In genomic region chr19:34136127-34136526, GRCh38 we compare ENCODE assay signal across 31 cellular contexts. TPM values are rescaled to one million over a fixed set of nuclear protein-coding genes. Genes with fewer than 3 reads are reported as not detected.
DNase-seq lines count a peak whose midpoint lies in the region; ATAC-seq, FAIRE-seq and TF ChIP-seq lines count a peak whose summit lies in the region.
"Had no signal": no experiment of that assay in that cellular context is flagged by ENCODE, and none has a peak within 500 bp of the region (broad histone marks: within the 10 kb centered on the region; RNA-seq: fewer than 3 reads in every experiment).

No MANE protein-coding gene starts in this region.

- intact Hi-C loops in activated CD4-positive, alpha-beta memory T cell treated with anti-CD3 and anti-CD28 coated beads for 36 hours (cut with micrococcal nuclease) = no loop called here

- no peaks in the 10 kb centered on the region for H3K9me3 Mint-ChIP-seq in CD4-positive, CD25-positive, alpha-beta regulatory T cell
- H3K9me3 Mint-ChIP-seq in activated naive CD8-positive, alpha-beta T cell (ENCODE audit: low read depth) = no peaks in the 10 kb centered on the region
- H3K9me3 Mint-ChIP-seq in naive B cell = no peaks in the 10 kb centered on the region
- no peaks in the 10 kb centered on the region for H3K9me3 Mint-ChIP-seq in activated CD4-positive, alpha-beta memory T cell treated with anti-CD3 and anti-CD28 coated beads for 36 hours
- H3K9me3 Mint-ChIP-seq: activated CD4-positive, alpha-beta memory T cell treated with anti-CD3 and anti-CD28 coated beads, Interleukin-2, amount 10 ng/mL, durations not matched to agents 7 days and 5 days; neural progenitor cell; T-helper 1 cell treated with Interleukin-12 subunit alpha and Interleukin-12 subunit beta and Interleukin-4 antibody, amounts not matched to agents 30 μg/mL and 1 μg/mL, for 36 hours had no signal

- 92% methylated on average over 3 of the region's 3 CpGs for WGBS in A549 (ENCODE audit: missing lambda C conversion rate)

- H3K9me3 ChIP-seq in A549 = no peaks in the 10 kb centered on the region
- H3K9me3 ChIP-seq in CD4-positive, CD25-positive, alpha-beta regulatory T cell (ENCODE audit: control insufficient read depth in 2 of 2, low read length in 2 of 2) = no peaks in the 10 kb centered on the region
- H3K9me3 ChIP-seq: right lobe of liver, SK-N-SH, spleen, stomach, thyroid gland had no signal

- peaks cover 0 to 13% (median 4%) of the 10 kb centered on the region in 4 donors for H3K4me1 Mint-ChIP-seq in CD4-positive, CD25-positive, alpha-beta regulatory T cell
- peaks cover 3% of the 10 kb centered on the region for H3K4me1 Mint-ChIP-seq in activated naive CD8-positive, alpha-beta T cell (ENCODE audit: low read depth)
- H3K4me1 Mint-ChIP-seq in naive B cell = peaks cover 0 to 8% (median 6%) of the 10 kb centered on the region in 3 donors
- H3K4me1 Mint-ChIP-seq in activated CD4-positive, alpha-beta memory T cell treated with anti-CD3 and anti-CD28 coated beads for 36 hours (ENCODE audit: low read depth) = peaks cover 10% of the 10 kb centered on the region

- TF ChIP-seq EP300 in A549 (IDR thresholded peaks at IDR 0.05) = no peak

- H3K27ac Mint-ChIP-seq in CD4-positive, CD25-positive, alpha-beta regulatory T cell = peak overlapping the region in 2 of 3 donors; percentile 5
- H3K27ac Mint-ChIP-seq in activated naive CD8-positive, alpha-beta T cell = peak overlapping the region; percentile 11
- peak overlapping the region in 2 of 6 donors; percentile 8 to 21 for H3K27ac Mint-ChIP-seq in naive B cell
- no peak overlapping the region for H3K27ac Mint-ChIP-seq in activated CD4-positive, alpha-beta memory T cell treated with anti-CD3 and anti-CD28 coated beads for 36 hours
- H3K27ac Mint-ChIP-seq: activated CD4-positive, alpha-beta memory T cell treated with anti-CD3 and anti-CD28 coated beads, Interleukin-2, amount 10 ng/mL, durations not matched to agents 7 days and 5 days; neural progenitor cell; progenitor cell of endocrine pancreas; T-helper 1 cell treated with Interleukin-12 subunit alpha and Interleukin-12 subunit beta and Interleukin-4 antibody, amounts not matched to agents 30 μg/mL and 1 μg/mL, for 36 hours had no signal

- H3K36me3 Mint-ChIP-seq in CD4-positive, CD25-positive, alpha-beta regulatory T cell = no peaks in the 10 kb centered on the region
- H3K36me3 Mint-ChIP-seq in activated naive CD8-positive, alpha-beta T cell = no peaks in the 10 kb centered on the region
- no peaks in the 10 kb centered on the region for H3K36me3 Mint-ChIP-seq in naive B cell
- no peaks in the 10 kb centered on the region for H3K36me3 Mint-ChIP-seq in activated CD4-positive, alpha-beta memory T cell treated with anti-CD3 and anti-CD28 coated beads for 36 hours
- H3K36me3 Mint-ChIP-seq: neural progenitor cell had no signal

- CTCF ChIA-PET in A549 (lab: Yijun Ruan, JAX) = interaction anchor here (0.6 to 4.9 kb wide), 8 partner anchors 9 to 577 kb away, joined by 3 to 73 read pairs (median 6); no protein-coding TSS in a partner anchor
- CTCF ChIA-PET in activated CD4-positive, alpha-beta memory T cell treated with anti-CD3 and anti-CD28 coated beads for 36 hours (lab: Charles Lee) = interaction anchor here (0.7 to 1.7 kb wide), 3 partner anchors 40 to 358 kb away, joined by 3 to 6 read pairs (median 3); no protein-coding TSS in a partner anchor

- H3K27me3 Mint-ChIP-seq in CD4-positive, CD25-positive, alpha-beta regulatory T cell = no peaks in the 10 kb centered on the region
- H3K27me3 Mint-ChIP-seq in activated naive CD8-positive, alpha-beta T cell = no peaks in the 10 kb centered on the region
- H3K27me3 Mint-ChIP-seq in naive B cell = peaks cover 0 to 4% (median 4%) of the 10 kb centered on the region in 3 donors
- no peaks in the 10 kb centered on the region for H3K27me3 Mint-ChIP-seq in activated CD4-positive, alpha-beta memory T cell treated with anti-CD3 and anti-CD28 coated beads for 36 hours
- H3K27me3 Mint-ChIP-seq: activated CD4-positive, alpha-beta memory T cell treated with anti-CD3 and anti-CD28 coated beads, Interleukin-2, amount 10 ng/mL, durations not matched to agents 7 days and 5 days; progenitor cell of endocrine pancreas had no signal

- peaks cover 10% of the 10 kb centered on the region; the same call in 2 of the 3 replicates for H3K4me1 ChIP-seq in A549
- peaks cover 7% of the 10 kb centered on the region for H3K4me1 ChIP-seq in CD4-positive, CD25-positive, alpha-beta regulatory T cell (ENCODE audit: control insufficient read depth, insufficient read depth, low read length, poor library complexity, severe bottlenecking)
- H3K4me1 ChIP-seq: thyroid gland had no signal

- no peak overlapping the region for H3K27ac ChIP-seq in A549
- no peak overlapping the region for H3K27ac ChIP-seq in CD4-positive, CD25-positive, alpha-beta regulatory T cell (ENCODE audit: insufficient read depth, low read length, poor library complexity, severe bottlenecking)
- H3K27ac ChIP-seq: neural progenitor cell, right lobe of liver, spleen, thyroid gland had no signal

- H3K36me3 ChIP-seq in CD4-positive, CD25-positive, alpha-beta regulatory T cell (ENCODE audit: control insufficient read depth, insufficient read depth, low read length) = no peaks in the 10 kb centered on the region
- H3K36me3 ChIP-seq: neural progenitor cell, right lobe of liver, spleen, stomach, thyroid gland had no signal

- no peak overlapping the region for H3K4me3 ChIP-seq in A549
- no peak overlapping the region for H3K4me3 ChIP-seq in CD4-positive, CD25-positive, alpha-beta regulatory T cell (ENCODE audit: low read depth, low read length)
- H3K4me3 ChIP-seq: right lobe of liver, stomach, thyroid gland had no signal

- no peak overlapping the region for H3K4me2 ChIP-seq in A549
- H3K4me2 ChIP-seq: SK-N-SH had no signal

- no peak for TF ChIP-seq POLR2A in A549 (IDR thresholded peaks at IDR 0.05; ENCODE audit: low read length)

- FAIRE-seq in A549 (lab: Jason Lieb, UNC) = peak; percentile 23
- FAIRE-seq: bronchial epithelial cell, colon had no signal

- DNase-seq in A549 (ENCODE audit: low read depth in 1 of 2, low spot score in 1 of 2) = no peak
- DNase-seq in CD4-positive, CD25-positive, alpha-beta regulatory T cell = no peak
- no peak for DNase-seq in naive B cell
- no peak for DNase-seq in activated CD4-positive, alpha-beta memory T cell treated with anti-CD3 and anti-CD28 coated beads for 36 hours
- DNase-seq: activated CD4-positive, alpha-beta memory T cell treated with anti-CD3 and anti-CD28 coated beads, Interleukin-2, amount 10 ng/mL, durations not matched to agents 7 days and 5 days; activated CD4-positive, CD25-positive, alpha-beta regulatory T cell; activated gamma-delta T cell treated with Interleukin-2 at 50 U/mL for 16 hours; amniotic stem cell; C1 segment of cervical spinal cord; Calu3; DMS79; HCEC 1CT; left colon; NCI-H146; NCI-H226; NCI-H69; PC-3; right lobe of liver; SK-N-SH; spleen; stimulated activated CD4-positive, alpha-beta T cell treated with anti-CD3 and anti-CD28 coated beads, Interleukin-2, amount 100 ng/mL, for 24 hours; stomach; thyroid gland had no signal

- ATAC-seq in A549 (no peak), naive B cell (ENCODE audit: low read depth in 2 of 2) (no peak), HG02610 (IDR thresholded peaks at IDR 0.05; ENCODE audit: unreplicated experiment) (no peak), HG03457 (IDR thresholded peaks at IDR 0.05; ENCODE audit: unreplicated experiment) (no peak)
- ATAC-seq in CD4-positive, CD25-positive, alpha-beta regulatory T cell (ENCODE audit: low read depth in 2 of 2) = no peak
- ATAC-seq: left colon, PC-3, right lobe of liver had no signal

- H3K27me3 ChIP-seq in CD4-positive, CD25-positive, alpha-beta regulatory T cell (ENCODE audit: control insufficient read depth, insufficient read depth, low read length) = no peaks in the 10 kb centered on the region
- H3K27me3 ChIP-seq: neural progenitor cell, right lobe of liver, spleen, stomach, thyroid gland had no signal

- no peak for TF ChIP-seq RAD21 in A549 (conservative IDR thresholded peaks at IDR 0.05 in 1 of 2, IDR thresholded peaks at IDR 0.05 in 1 of 2)

- peak overlapping the region; percentile 26 to 97 (median 42) for H3K4me3 Mint-ChIP-seq in CD4-positive, CD25-positive, alpha-beta regulatory T cell
- H3K4me3 Mint-ChIP-seq in activated naive CD8-positive, alpha-beta T cell = peak overlapping the region; percentile 93
- peak overlapping the region in 7 of 8 donors; percentile 16 to 97 (median 92) for H3K4me3 Mint-ChIP-seq in naive B cell
- no peak overlapping the region for H3K4me3 Mint-ChIP-seq in activated CD4-positive, alpha-beta memory T cell treated with anti-CD3 and anti-CD28 coated beads for 36 hours

- TF ChIP-seq CTCF in A549 (IDR thresholded peaks at IDR 0.05) = no peak

- POLR2A ChIA-PET in A549 (lab: Yijun Ruan, JAX) = no interaction called here
- POLR2A ChIA-PET in activated CD4-positive, alpha-beta memory T cell treated with anti-CD3 and anti-CD28 coated beads for 36 hours (lab: Charles Lee) = no interaction called here

TF ChIP-seq in A549, 52 proteins besides CTCF, POLR2A, EP300 and RAD21 (continues in another document):
- no peak for TF ChIP-seq ZC3H11A (IDR thresholded peaks at IDR 0.05)
- TF ChIP-seq RCOR1 (IDR thresholded peaks at IDR 0.05; ENCODE audit: low read depth, low read length) = no peak
- no peak for TF ChIP-seq RNF2 (IDR thresholded peaks at IDR 0.05; ENCODE audit: borderline replicate concordance, low read depth)
- no peak for TF ChIP-seq ESRRA (IDR thresholded peaks at IDR 0.05; ENCODE audit: borderline replicate concordance, low read length)
- no peak for TF ChIP-seq SREBF2 (IDR thresholded peaks at IDR 0.05)
- TF ChIP-seq, protein P1, sequence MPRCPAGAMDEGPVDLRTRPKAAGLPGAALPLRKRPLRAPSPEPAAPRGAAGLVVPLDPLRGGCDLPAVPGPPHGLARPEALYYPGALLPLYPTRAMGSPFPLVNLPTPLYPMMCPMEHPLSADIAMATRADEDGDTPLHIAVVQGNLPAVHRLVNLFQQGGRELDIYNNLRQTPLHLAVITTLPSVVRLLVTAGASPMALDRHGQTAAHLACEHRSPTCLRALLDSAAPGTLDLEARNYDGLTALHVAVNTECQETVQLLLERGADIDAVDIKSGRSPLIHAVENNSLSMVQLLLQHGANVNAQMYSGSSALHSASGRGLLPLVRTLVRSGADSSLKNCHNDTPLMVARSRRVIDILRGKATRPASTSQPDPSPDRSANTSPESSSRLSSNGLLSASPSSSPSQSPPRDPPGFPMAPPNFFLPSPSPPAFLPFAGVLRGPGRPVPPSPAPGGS (IDR thresholded peaks at IDR 0.05) = no peak

RNA-seq across cellular contexts. Expression of gene LSM14A, which starts 36.2 kb away (rescaled TPM):
- polyA plus RNA-seq in A549 (2011; rRNA removed) = 264 and 278 TPM in 2 replicates
- polyA plus RNA-seq in A549 (2012; cell fraction: cytosol; rRNA removed) = 272 and 304 TPM in 2 replicates
- polyA plus RNA-seq in A549 (2012; cell fraction: nucleus; rRNA removed) = 99.0 and 113 TPM in 2 replicates
- 227 to 253 TPM (median 241 TPM) in 3 replicates for polyA plus RNA-seq in A549 (2017; fragmentation: RNase III; extraction: RNeasy Plus Mini Kit Qiagen cat#74134 plus additional on column Dnase treatment)
- polyA minus RNA-seq in A549 (2011; rRNA and poly(A)+ RNA removed) = 269 and 305 TPM in 2 replicates
- 162 TPM for total RNA-seq in CD4-positive, CD25-positive, alpha-beta regulatory T cell
- polyA plus RNA-seq in CD4-positive, CD25-positive, alpha-beta regulatory T cell = 100 to 1,000 TPM; 133 to 175 (median 147) TPM
- polyA plus RNA-seq in naive B cell (ENCODE audit: low read depth in 6 of 6) = 100 to 1,000 TPM; 165 to 191 (median 176) TPM
- 100 to 1,000 TPM in 1 of 2 experiments, 10 to 100 TPM in 1; 90.0 to 106 TPM for total RNA-seq in activated CD4-positive, alpha-beta memory T cell treated with anti-CD3 and anti-CD28 coated beads for 36 hours
